ENCODE assay signal across 9 cellular contexts in the genomic region with DNA sequence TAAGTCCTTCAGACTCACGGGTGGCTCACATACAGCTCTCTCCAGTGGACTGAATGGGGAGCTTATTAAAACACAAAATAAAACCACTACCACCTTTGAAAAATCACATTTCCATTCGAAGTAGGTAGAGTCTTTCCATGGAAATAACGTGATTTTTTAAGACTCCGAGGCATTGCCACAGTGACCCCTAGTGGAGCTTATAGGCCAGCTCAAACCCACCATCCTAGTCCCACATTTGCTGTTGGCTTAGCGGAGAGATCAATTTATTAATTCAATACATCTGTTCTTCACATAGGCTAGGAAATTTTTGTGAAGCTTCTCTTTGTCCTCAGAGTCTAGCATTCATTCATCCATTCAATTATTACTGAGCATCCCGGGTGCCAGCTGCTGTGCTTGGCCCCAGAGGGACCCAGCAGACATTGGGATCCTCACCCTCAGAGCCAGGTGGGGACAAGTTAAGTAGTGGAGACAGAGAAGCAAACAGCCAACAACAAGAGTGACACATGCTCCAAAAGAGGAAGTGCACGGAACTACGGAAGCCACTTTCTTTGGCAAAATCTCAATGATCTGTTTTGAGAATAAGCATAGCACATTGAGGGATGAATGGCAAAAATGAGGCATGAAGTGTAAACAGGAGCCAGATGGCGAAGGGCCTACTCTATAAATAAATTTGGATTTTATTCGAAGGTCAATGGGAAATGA. TPM values are rescaled to one million over a fixed set of nuclear protein-coding genes. Genes with fewer than 3 reads are reported as not detected.
DNase-seq lines count a peak whose midpoint lies in the region; ATAC-seq and TF ChIP-seq lines count a peak whose summit lies in the region.
"Had no signal": no experiment of that assay in that cellular context is flagged by ENCODE, and none has a peak within 500 bp of the region (broad histone marks: within the 10 kb centered on the region; RNA-seq: fewer than 3 reads in every experiment).

No MANE protein-coding gene starts in this region.

- peaks cover 0 to 9% of the 10 kb centered on the region in 2 donors for H3K9me3 ChIP-seq in right atrium auricular region

- CTCF ChIA-PET in activated CD4-positive, alpha-beta memory T cell treated with anti-CD3 and anti-CD28 coated beads for 36 hours (lab: Charles Lee): interaction anchor here (0.5 to 6.2 kb wide), 33 partner anchors 8 to 659 kb away, joined by 3 to 95 read pairs (median 4); a partner anchor contains a TSS

- peaks cover 15% of the 10 kb centered on the region for H3K27me3 Mint-ChIP-seq in activated CD4-positive, alpha-beta memory T cell treated with anti-CD3 and anti-CD28 coated beads for 36 hours

- peaks cover 2% of the 10 kb centered on the region for H3K4me1 Mint-ChIP-seq in activated CD4-positive, alpha-beta memory T cell treated with anti-CD3 and anti-CD28 coated beads for 36 hours (ENCODE audit: low read depth)

- peaks cover 0 to 36% of the 10 kb centered on the region in 2 donors for H3K4me1 ChIP-seq in right atrium auricular region

- POLR2A ChIA-PET in activated CD4-positive, alpha-beta memory T cell treated with anti-CD3 and anti-CD28 coated beads for 36 hours (lab: Charles Lee): no interaction called here

- no peak overlapping the region for H3K4me3 Mint-ChIP-seq in activated CD4-positive, alpha-beta memory T cell treated with anti-CD3 and anti-CD28 coated beads for 36 hours

- no peak for ATAC-seq in GM19023 (IDR thresholded peaks at IDR 0.05; ENCODE audit: unreplicated experiment)

- no peaks in the 10 kb centered on the region for H3K27me3 ChIP-seq in right atrium auricular region

- intact Hi-C loops in activated CD4-positive, alpha-beta memory T cell treated with anti-CD3 and anti-CD28 coated beads for 36 hours (cut with micrococcal nuclease): loop anchor here (1.0 to 2.0 kb wide), 2 partner anchors 65 to 357 kb away; no protein-coding TSS in a partner anchor

- no peak overlapping the region for H3K27ac Mint-ChIP-seq in activated CD4-positive, alpha-beta memory T cell treated with anti-CD3 and anti-CD28 coated beads for 36 hours

- H3K27ac ChIP-seq in right atrium auricular region: peak overlapping the region; percentile 17 to 28

- peak; percentile 27 to 67 for TF ChIP-seq CTCF in right atrium auricular region (IDR thresholded peaks at IDR 0.05)

- H3K9me3 Mint-ChIP-seq in activated CD4-positive, alpha-beta memory T cell treated with anti-CD3 and anti-CD28 coated beads for 36 hours: peaks cover 16% of the 10 kb centered on the region

- DNase-seq in NCI-H2171 treated with DMSO at 0.1 percent for 48 hours (lab: John Stamatoyannopoulos, UW): peak; percentile 61
- no peak for DNase-seq in NCI-H2171 (lab: John Stamatoyannopoulos, UW)
- peak; percentile 73 for DNase-seq in NCI-H1092 treated with DMSO at 0.1 percent for 48 hours (lab: John Stamatoyannopoulos, UW)
- DNase-seq in activated CD4-positive, alpha-beta memory T cell treated with anti-CD3 and anti-CD28 coated beads for 36 hours: peak; percentile 53
- DNase-seq in right atrium auricular region (ENCODE audit: low spot score): no peak
- DNase-seq in stromal cell of bone marrow (ENCODE audit: low read depth): peak; percentile 89
- no peak for DNase-seq in retina

- no peak overlapping the region for H3K4me3 ChIP-seq in right atrium auricular region

- peaks cover 7% of the 10 kb centered on the region for H3K36me3 Mint-ChIP-seq in activated CD4-positive, alpha-beta memory T cell treated with anti-CD3 and anti-CD28 coated beads for 36 hours

- no peaks in the 10 kb centered on the region for H3K36me3 ChIP-seq in right atrium auricular region

RNA-seq across cellular contexts. Expression of a gene that starts 10.2 kb away (rescaled TPM):
- total RNA-seq in activated CD4-positive, alpha-beta memory T cell treated with anti-CD3 and anti-CD28 coated beads for 36 hours: not detected
- under 1 TPM in 1 of 2 donors, not detected in 1; 0.75 TPM for total RNA-seq in right atrium auricular region
- total RNA-seq: activated CD8-positive, alpha-beta memory T cell treated with anti-CD3 and anti-CD28 coated beads for 36 hours had no signal

Comparison
In these comparisons a context has a peak if more than half of its experiments do, and no peak if none do; other contexts are left out.
1. DNase-seq: peak in NCI-H2171 treated with DMSO at 0.1 percent for 48 hours (single experiment), NCI-H1092 treated with DMSO at 0.1 percent for 48 hours (single experiment), activated CD4-positive, alpha-beta memory T cell treated with anti-CD3 and anti-CD28 coated beads for 36 hours (single experiment) and stromal cell of bone marrow (single experiment); none in NCI-H2171 (single experiment), right atrium auricular region (single experiment) and retina (single experiment).